Comparison of ENCODE assay signal across 20 cellular contexts in the genomic region with DNA sequence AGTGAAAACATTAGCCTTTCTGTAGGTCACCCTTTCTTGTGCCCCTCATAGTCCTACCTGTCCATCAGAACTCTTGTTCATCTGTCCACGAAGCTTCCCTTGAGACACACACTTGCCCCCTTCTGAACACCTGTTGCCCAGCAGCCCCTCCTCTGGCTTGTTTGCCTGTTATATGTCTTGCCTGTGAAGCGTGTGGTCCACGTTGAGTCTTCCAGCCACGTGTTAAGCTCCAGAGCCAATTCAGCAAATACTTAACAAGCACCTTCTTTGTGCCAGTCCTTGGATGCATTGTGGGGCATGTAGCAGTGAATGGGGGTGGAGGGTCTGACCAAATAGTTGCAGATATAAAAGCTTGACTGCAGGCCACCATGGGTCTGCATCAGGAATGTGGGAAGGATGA.
DNase-seq lines count a peak whose midpoint lies in the region; ATAC-seq and TF ChIP-seq lines count a peak whose summit lies in the region.
"Had no signal": no experiment of that assay in that cellular context is flagged by ENCODE, and none has a peak within 500 bp of the region (broad histone marks: within the 10 kb centered on the region; RNA-seq: fewer than 3 reads in every experiment).

No MANE protein-coding gene starts in this region.

- TF ChIP-seq RAD21 in IMR-90 (IDR thresholded peaks at IDR 0.05; ENCODE audit: low read length) = no peak

- peak overlapping the region; percentile 17; the same call in 1 of the 2 replicates for H4K91ac ChIP-seq in IMR-90 (ENCODE audit: insufficient read depth, low read depth, low read length)

- H3K9me1 ChIP-seq in IMR-90 (ENCODE audit: insufficient read depth, low read length) = peaks cover 7% of the 10 kb centered on the region

- POLR2A ChIA-PET in IMR-90 (lab: Charles Lee; ENCODE audit: unreplicated experiment) = no interaction called here

- H3K79me1 ChIP-seq in IMR-90 (ENCODE audit: low read depth in 1 of 2, low read length in 2 of 2) = no peaks in the 10 kb centered on the region

- dilution Hi-C loops in IMR-90 (cut with HindIII; ENCODE audit: low sequenced_read_pairs, unreplicated experiment) = no loop called here

- peak overlapping the region; percentile 74 for H2AK9ac ChIP-seq in IMR-90 (replicated peaks; ENCODE audit: low read depth, low read length, poor library complexity)

- TF ChIP-seq CTCF in IMR-90 (conservative IDR thresholded peaks at IDR 0.05; ENCODE audit: low read depth, low read length) = no peak
- TF ChIP-seq CTCF in brain (conservative IDR thresholded peaks at IDR 0.05) = no peak
- TF ChIP-seq CTCF in smooth muscle cell (IDR thresholded peaks at IDR 0.05; ENCODE audit: borderline replicate concordance, insufficient read depth, poor library complexity, severe bottlenecking) = no peak

- H3K36me3 ChIP-seq in IMR-90 (ENCODE audit: control insufficient read depth, insufficient read depth, low read length) (peaks cover 6% of the 10 kb centered on the region; the same call in 1 of the 2 replicates), smooth muscle cell (ENCODE audit: low read depth) (no peaks in the 10 kb centered on the region)

- peak; percentile 31 for DNase-seq in activated effector memory CD4-positive, alpha-beta T cell treated with anti-CD3 and anti-CD28 coated beads, Interleukin-2, amount 50 U/mL, for 16 hours
- DNase-seq in activated effector memory CD4-positive, alpha-beta T cell treated with Interleukin-2 at 50 U/mL for 16 hours = no peak
- no peak for DNase-seq in IMR-90
- no peak for DNase-seq in NCI-H345 (lab: John Stamatoyannopoulos, UW)
- no peak for DNase-seq in smooth muscle cell (lab: John Stamatoyannopoulos, UW; ENCODE audit: unreplicated experiment)
- DNase-seq: AML-193, DMS79, KBM-7, MM.1S, NCI-H1105, NCI-H146, NCI-H2029, NCI-H524, NCI-H82, OCI-M1, SW 1271 had no signal

- no peak overlapping the region; the same call in 2 of the 3 replicates for H2BK15ac ChIP-seq in IMR-90 (ENCODE audit: low read depth, low read length)

- peak overlapping the region; percentile 63 for H3K4ac ChIP-seq in IMR-90 (ENCODE audit: low read depth, low read length)

- ATAC-seq in IMR-90 (ENCODE audit: low read depth) = no peak
- ATAC-seq in HG03135 (IDR thresholded peaks at IDR 0.05; ENCODE audit: unreplicated experiment) = no peak
- ATAC-seq: Right ventricle myocardium inferior had no signal

- H2AFZ ChIP-seq in IMR-90 (replicated peaks; ENCODE audit: low read length, poor library complexity) (no peak overlapping the region), smooth muscle cell (ENCODE audit: low read depth) (no peak overlapping the region)

- H3K9me3 ChIP-seq in IMR-90 (ENCODE audit: control insufficient read depth, insufficient read depth, low read length) (no peaks in the 10 kb centered on the region), smooth muscle cell (replicated peaks; ENCODE audit: low read depth) (no peaks in the 10 kb centered on the region)

- H3K9me3 Mint-ChIP-seq in brain = no peaks in the 10 kb centered on the region

- no peaks in the 10 kb centered on the region for H3K36me3 Mint-ChIP-seq in brain

- no peak overlapping the region for H3K9ac ChIP-seq in IMR-90 (ENCODE audit: low read depth, low read length)
- no peak overlapping the region for H3K9ac ChIP-seq in smooth muscle cell (ENCODE audit: low read depth)

- CTCF ChIA-PET in IMR-90 (lab: Yijun Ruan, JAX) = no interaction called here

- TF ChIP-seq POLR2A in IMR-90 (IDR thresholded peaks at IDR 0.05; ENCODE audit: low read depth, low read length) = no peak

- no peak overlapping the region for H3K4me3 Mint-ChIP-seq in brain

- no TSS peak for BruUV-seq in IMR-90 (replicated peaks; lab: Mats Ljungman, UMichigan)

- H4K20me1 ChIP-seq in IMR-90 (ENCODE audit: insufficient read depth, low read length) (no peaks in the 10 kb centered on the region; the same call in 1 of the 2 replicates), smooth muscle cell (ENCODE audit: low read depth) (no peaks in the 10 kb centered on the region)

- H3K27ac Mint-ChIP-seq in brain = peak overlapping the region in 3 of 5 experiments; percentile 1 to 33 (median 16)

- peak overlapping the region; percentile 83; the same call in 1 of the 2 replicates for H2AK5ac ChIP-seq in IMR-90 (ENCODE audit: low read depth, low read length)

- no peaks in the 10 kb centered on the region for H3F3A ChIP-seq in smooth muscle cell (ENCODE audit: low read depth)

- H2BK20ac ChIP-seq in IMR-90 (ENCODE audit: low read depth, low read length) = peak overlapping the region; percentile 45; the same call in 1 of the 2 replicates

- H3K27me3 Mint-ChIP-seq in brain = no peaks in the 10 kb centered on the region

- peak overlapping the region; percentile 57; the same call in 1 of the 2 replicates for H3K14ac ChIP-seq in IMR-90 (replicated peaks; ENCODE audit: low read depth, low read length)

- no peak overlapping the region for H3K18ac ChIP-seq in IMR-90 (ENCODE audit: low read depth, low read length)

- peaks cover 8% of the 10 kb centered on the region for H3K4me1 ChIP-seq in IMR-90 (ENCODE audit: control insufficient read depth, insufficient read depth, low read length)
- no peaks in the 10 kb centered on the region for H3K4me1 ChIP-seq in smooth muscle cell (ENCODE audit: low read depth)

- no peak overlapping the region; the same call in 1 of the 2 replicates for H3K23ac ChIP-seq in IMR-90 (ENCODE audit: low read depth, low read length)

- H3K4me1 Mint-ChIP-seq in brain = peaks cover 36% of the 10 kb centered on the region

- H2BK5ac ChIP-seq in IMR-90 (ENCODE audit: low read depth, low read length, poor library complexity, severe bottlenecking) = no peak overlapping the region

- in situ Hi-C loops in IMR-90 (cut with MboI; ENCODE audit: low sequenced_read_pairs) = no loop called here

- peak overlapping the region; percentile 24; the same call in 1 of the 2 replicates for H2BK120ac ChIP-seq in IMR-90 (ENCODE audit: low read depth, low read length)

- H3K56ac ChIP-seq in IMR-90 (ENCODE audit: extremely low read depth, insufficient read depth, low read length) = no peak overlapping the region

- H3K4me3 ChIP-seq in IMR-90 (ENCODE audit: insufficient read depth, low read depth, low read length) = no peak overlapping the region
- no peak overlapping the region for H3K4me3 ChIP-seq in smooth muscle cell
- H3K4me3 ChIP-seq: SK-N-MC had no signal

- intact Hi-C loops in IMR-90 (cut with micrococcal nuclease) = no loop called here

- no peak overlapping the region for H4K8ac ChIP-seq in IMR-90 (ENCODE audit: low read depth in 2 of 2, low read length in 2 of 2)

- H3K27ac ChIP-seq in IMR-90 (ENCODE audit: insufficient read depth, low read length) (no peak overlapping the region), smooth muscle cell (ENCODE audit: low read depth) (no peak overlapping the region)
- H3K27ac ChIP-seq: SK-N-MC had no signal

- H3K4me2 ChIP-seq in IMR-90 (ENCODE audit: low read depth, low read length) = no peak overlapping the region
- H3K4me2 ChIP-seq in smooth muscle cell = no peak overlapping the region

- H3K27me3 ChIP-seq in IMR-90 (ENCODE audit: control insufficient read depth, insufficient read depth, low read length) (no peaks in the 10 kb centered on the region), smooth muscle cell (ENCODE audit: low read depth) (no peaks in the 10 kb centered on the region)

- WGBS in IMR-90 (ENCODE audit: extremely low coverage in 2 of 2, insufficient read length in 1 of 2), 2 experiments = 60% methylated on average over 1 of the region's 4 CpGs; no CpG with 5 or more reads in 1 of the 2 experiments
- 88% methylated on average over 4 of the region's 4 CpGs for WGBS in smooth muscle cell (ENCODE audit: low lambda C conversion rate)

- H3K79me2 ChIP-seq in smooth muscle cell (ENCODE audit: low read depth) = no peaks in the 10 kb centered on the region

- H4K5ac ChIP-seq in IMR-90 (ENCODE audit: low read depth, low read length) = no peak overlapping the region

TF ChIP-seq in IMR-90, 13 proteins besides CTCF, POLR2A, EP300 and RAD21:
- no peak for TF ChIP-seq MXI1 (IDR thresholded peaks at IDR 0.05; ENCODE audit: borderline replicate concordance, low read depth, low read length)
- TF ChIP-seq BHLHE40 (IDR thresholded peaks at IDR 0.05; ENCODE audit: low read depth, low read length) = no peak
- no peak for TF ChIP-seq CEBPB (IDR thresholded peaks at IDR 0.05; ENCODE audit: low read depth, low read length)
- TF ChIP-seq, protein P1, sequence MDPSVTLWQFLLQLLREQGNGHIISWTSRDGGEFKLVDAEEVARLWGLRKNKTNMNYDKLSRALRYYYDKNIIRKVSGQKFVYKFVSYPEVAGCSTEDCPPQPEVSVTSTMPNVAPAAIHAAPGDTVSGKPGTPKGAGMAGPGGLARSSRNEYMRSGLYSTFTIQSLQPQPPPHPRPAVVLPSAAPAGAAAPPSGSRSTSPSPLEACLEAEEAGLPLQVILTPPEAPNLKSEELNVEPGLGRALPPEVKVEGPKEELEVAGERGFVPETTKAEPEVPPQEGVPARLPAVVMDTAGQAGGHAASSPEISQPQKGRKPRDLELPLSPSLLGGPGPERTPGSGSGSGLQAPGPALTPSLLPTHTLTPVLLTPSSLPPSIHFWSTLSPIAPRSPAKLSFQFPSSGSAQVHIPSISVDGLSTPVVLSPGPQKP (IDR thresholded peaks at IDR 0.05; ENCODE audit: borderline replicate concordance, low read depth, low read length) = no peak
- no peak for TF ChIP-seq MAZ (IDR thresholded peaks at IDR 0.05; ENCODE audit: borderline replicate concordance, low read depth, low read length)
- no peak for TF ChIP-seq RCOR1 (IDR thresholded peaks at IDR 0.05; ENCODE audit: insufficient replicate concordance, low read length)
- TF ChIP-seq, protein P2, sequence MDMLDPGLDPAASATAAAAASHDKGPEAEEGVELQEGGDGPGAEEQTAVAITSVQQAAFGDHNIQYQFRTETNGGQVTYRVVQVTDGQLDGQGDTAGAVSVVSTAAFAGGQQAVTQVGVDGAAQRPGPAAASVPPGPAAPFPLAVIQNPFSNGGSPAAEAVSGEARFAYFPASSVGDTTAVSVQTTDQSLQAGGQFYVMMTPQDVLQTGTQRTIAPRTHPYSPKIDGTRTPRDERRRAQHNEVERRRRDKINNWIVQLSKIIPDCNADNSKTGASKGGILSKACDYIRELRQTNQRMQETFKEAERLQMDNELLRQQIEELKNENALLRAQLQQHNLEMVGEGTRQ (IDR thresholded peaks at IDR 0.05; ENCODE audit: low read depth, low read length) = no peak
- TF ChIP-seq FOS (IDR thresholded peaks at IDR 0.05; ENCODE audit: low read depth, low read length) = no peak
- no peak for TF ChIP-seq MAFK (IDR thresholded peaks at IDR 0.05; ENCODE audit: low read depth, low read length)
- no peak for TF ChIP-seq CHD1 (IDR thresholded peaks at IDR 0.05; ENCODE audit: low read depth, low read length)
- TF ChIP-seq RFX5 (IDR thresholded peaks at IDR 0.05; ENCODE audit: low read depth, low read length) = no peak
- TF ChIP-seq NFE2L2 (IDR thresholded peaks at IDR 0.05; ENCODE audit: low read depth, low read length) = no peak
- no peak for TF ChIP-seq SMC3 (IDR thresholded peaks at IDR 0.05; ENCODE audit: low read depth, low read length)
